In the genomic region with DNA sequence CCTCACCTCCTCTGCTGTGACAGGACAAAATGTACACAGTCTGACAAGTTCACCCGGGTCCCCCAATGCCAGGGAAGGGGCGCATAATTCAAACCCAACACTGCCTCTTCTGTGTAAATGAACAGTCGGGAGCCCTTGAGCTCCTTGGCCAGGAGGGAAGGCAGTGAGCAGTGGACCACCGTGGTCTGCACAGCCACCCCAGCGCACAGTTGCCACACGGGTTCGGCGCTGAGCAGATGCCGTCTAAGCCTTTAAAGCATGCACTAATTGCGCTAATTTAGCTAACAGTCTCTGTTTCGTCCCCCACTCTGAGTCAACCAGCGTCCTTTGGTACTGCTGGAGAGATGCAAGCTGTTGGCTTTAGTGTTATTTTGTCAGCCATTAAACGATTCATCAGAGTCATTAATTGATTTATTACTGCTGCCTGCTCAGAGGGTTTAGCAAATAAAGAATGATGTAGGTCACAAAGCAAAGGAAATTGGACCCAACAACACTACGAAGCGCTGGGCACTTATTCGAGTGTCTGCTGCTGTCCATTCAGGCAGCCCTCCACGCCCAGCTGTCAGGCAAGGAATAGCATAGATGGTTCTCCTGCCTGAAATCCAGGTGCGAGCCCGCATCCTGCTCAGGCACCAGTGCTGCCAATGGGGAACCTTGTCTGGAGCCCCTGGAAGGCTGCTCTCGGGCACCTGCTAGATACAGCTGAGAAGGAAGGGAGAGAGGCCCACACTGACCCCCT, we compare ENCODE assay signal across 1 cellular context.
TF ChIP-seq lines count a peak whose summit lies in the region.

No MANE protein-coding gene starts in this region.

TF ChIP-seq in K562, 482 proteins besides CTCF, POLR2A, EP300 and RAD21 (continued from another document):
- no peak for TF ChIP-seq PBX2 (CRISPR knock-in tag; IDR thresholded peaks at IDR 0.05; ENCODE audit: low read depth)
- TF ChIP-seq PBX2 (tag; conservative IDR thresholded peaks at IDR 0.05; ENCODE audit: low read depth): 0 out of 2 replicates have a peak, but pooled peaks have one; percentile 20
TF ChIP-seq in K562: peak in this region for 1.
